In the genomic region with DNA sequence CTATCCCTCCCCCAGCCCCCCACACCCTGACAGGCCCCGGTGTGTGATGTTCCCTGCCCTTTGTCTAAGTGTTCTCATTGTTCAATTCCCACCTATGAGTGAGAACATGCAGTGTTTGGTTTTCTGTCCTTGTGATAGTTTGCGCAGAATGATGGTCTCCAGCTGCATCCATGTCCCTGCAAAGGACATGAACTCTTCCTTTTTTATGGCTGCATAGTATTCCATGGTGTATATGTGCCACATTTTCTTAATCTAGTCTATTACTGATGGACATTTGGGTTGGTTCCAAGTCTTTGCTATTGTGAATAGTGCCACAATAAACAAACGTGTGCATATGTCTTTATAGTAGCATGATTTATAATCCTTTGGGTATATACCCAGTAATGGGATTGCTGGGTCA, we compare ENCODE assay signal across 5 cellular contexts. TPM values are rescaled to one million over a fixed set of nuclear protein-coding genes. Genes with fewer than 3 reads are reported as not detected.
"Had no signal": no experiment of that assay in that cellular context is flagged by ENCODE, and none has a peak within 500 bp of the region (broad histone marks: within the 10 kb centered on the region; RNA-seq: fewer than 3 reads in every experiment).

No MANE protein-coding gene starts in this region.

RNA-seq across cellular contexts. Expression of a gene that starts 15.2 kb away (rescaled TPM):
- total RNA-seq: HepG2, HT-29, HT1080, IMR-90 had no signal
- polyA plus RNA-seq: HepG2, IgD-negative memory B cell, IMR-90 had no signal

RNA-seq across cellular contexts. Expression of a gene that starts 40.4 kb away (rescaled TPM):
- total RNA-seq: HepG2, HT-29, HT1080, IMR-90 had no signal
- polyA plus RNA-seq: IgD-negative memory B cell, IMR-90 had no signal
